In genomic region chr1:151908228-151908691, GRCh38 we compare ENCODE assay signal across 1 cellular context.
TF ChIP-seq lines count a peak whose summit lies in the region.

No MANE protein-coding gene starts in this region.

TF ChIP-seq in GM12878, 131 proteins besides CTCF, POLR2A, EP300 and RAD21 (continued from another document):
- TF ChIP-seq RELB (IDR thresholded peaks at IDR 0.05; ENCODE audit: low read depth): no peak
- TF ChIP-seq RFX5 (IDR thresholded peaks at IDR 0.05; ENCODE audit: low read depth, low read length): no peak
- TF ChIP-seq SMC3 (IDR thresholded peaks at IDR 0.05; ENCODE audit: borderline replicate concordance, low read length): 0 out of 2 replicates have a peak, but pooled peaks have one; percentile 17
- TF ChIP-seq, protein P1, sequence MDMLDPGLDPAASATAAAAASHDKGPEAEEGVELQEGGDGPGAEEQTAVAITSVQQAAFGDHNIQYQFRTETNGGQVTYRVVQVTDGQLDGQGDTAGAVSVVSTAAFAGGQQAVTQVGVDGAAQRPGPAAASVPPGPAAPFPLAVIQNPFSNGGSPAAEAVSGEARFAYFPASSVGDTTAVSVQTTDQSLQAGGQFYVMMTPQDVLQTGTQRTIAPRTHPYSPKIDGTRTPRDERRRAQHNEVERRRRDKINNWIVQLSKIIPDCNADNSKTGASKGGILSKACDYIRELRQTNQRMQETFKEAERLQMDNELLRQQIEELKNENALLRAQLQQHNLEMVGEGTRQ (IDR thresholded peaks at IDR 0.05; ENCODE audit: borderline replicate concordance, low read depth, low read length): no peak
